Comparison of ENCODE assay signal across 8 cellular contexts in the genomic region with DNA sequence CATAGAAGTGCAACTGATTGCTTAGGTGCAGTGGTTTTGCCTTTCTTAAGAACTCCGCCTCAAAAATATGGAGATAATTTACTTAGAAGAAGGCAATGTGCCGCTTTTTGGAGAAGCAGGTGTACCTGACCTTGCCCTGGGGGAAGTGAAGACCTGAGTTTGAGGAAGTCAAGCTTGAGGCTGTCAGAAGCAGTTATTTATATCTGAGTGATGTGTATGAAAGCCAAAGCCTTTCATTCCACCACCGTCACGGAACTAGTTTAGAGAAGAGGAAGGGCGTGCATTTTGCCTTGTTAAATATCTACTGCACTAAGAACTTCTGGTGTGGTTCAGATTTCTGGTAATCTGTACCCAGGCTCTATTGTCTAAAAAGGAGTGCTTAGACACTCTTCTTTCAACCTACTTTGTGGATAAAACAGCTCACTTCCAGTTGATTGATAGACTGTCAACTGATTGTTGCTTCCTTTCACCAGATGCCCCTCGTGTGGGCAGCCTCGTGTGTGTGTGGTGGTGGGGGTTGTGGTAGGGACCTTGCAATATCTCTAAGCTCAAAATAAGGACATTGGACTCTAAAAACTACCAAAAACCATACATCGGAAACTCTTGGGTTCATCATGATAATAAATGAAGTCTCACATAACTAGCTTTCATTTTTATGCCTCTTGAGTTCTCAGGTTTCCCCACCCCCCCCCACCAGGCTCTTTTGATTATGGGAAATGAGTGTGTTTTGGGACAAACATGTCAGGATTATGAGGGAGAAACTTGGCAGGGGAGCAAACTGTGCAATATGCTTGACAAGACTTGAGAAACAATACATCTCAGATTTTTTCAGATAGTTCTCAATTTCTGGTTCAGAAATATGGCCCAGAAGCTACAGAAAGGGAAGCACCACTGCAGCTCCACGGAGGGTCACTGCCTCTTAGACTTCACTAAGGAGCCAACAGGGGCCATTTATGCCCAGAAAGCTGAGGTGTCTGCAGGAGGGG.
DNase-seq lines count a peak whose midpoint lies in the region; ATAC-seq lines count a peak whose summit lies in the region.

No MANE protein-coding gene starts in this region.

- no peaks in the 10 kb centered on the region for H3K36me3 ChIP-seq in stomach smooth muscle (ENCODE audit: control insufficient read depth in 2 of 2, insufficient read depth in 2 of 2, low read length in 2 of 2)

- no peaks in the 10 kb centered on the region for H3K36me3 Mint-ChIP-seq in activated T-helper 2 cell treated with anti-CD3 and anti-CD28 coated beads, Interferon-gamma antibody, Interleukin-2, Interleukin-4, amounts not matched to agents 10 μg/mL and 5 μg/mL and 100 μg/mL, durations not matched to agents 14 hours and 24 hours and 36 hours (ENCODE audit: low read depth)

- H3K27me3 ChIP-seq in layer of hippocampus (ENCODE audit: control insufficient read depth, insufficient read depth, low read length), result no peaks in the 10 kb centered on the region
- no peaks in the 10 kb centered on the region for H3K27me3 ChIP-seq in stomach smooth muscle (ENCODE audit: control insufficient read depth in 1 of 2, insufficient read depth in 2 of 2, low read length in 2 of 2)

- H3K4me1 ChIP-seq in stomach smooth muscle (ENCODE audit: control insufficient read depth, insufficient read depth, low read length), result peaks cover 36% of the 10 kb centered on the region

- H3K27ac ChIP-seq in layer of hippocampus (ENCODE audit: low read depth, low read length) (peak overlapping the region; percentile 16), stomach smooth muscle (ENCODE audit: low read length) (peak overlapping the region; percentile 66)

- peak overlapping the region; percentile 77 for H3K4me3 Mint-ChIP-seq in activated T-helper 2 cell treated with anti-CD3 and anti-CD28 coated beads, Interferon-gamma antibody, Interleukin-2, Interleukin-4, amounts not matched to agents 10 μg/mL and 5 μg/mL and 100 μg/mL, durations not matched to agents 14 hours and 24 hours and 36 hours (ENCODE audit: low read depth)

- H3K9ac ChIP-seq in stomach smooth muscle (ENCODE audit: low read length in 2 of 2), result no peak overlapping the region

- peak; percentile 95 for ATAC-seq in HG02885 (IDR thresholded peaks at IDR 0.05; ENCODE audit: poor library complexity, unreplicated experiment)

- H3K4me1 Mint-ChIP-seq in activated T-helper 2 cell treated with anti-CD3 and anti-CD28 coated beads, Interferon-gamma antibody, Interleukin-2, Interleukin-4, amounts not matched to agents 10 μg/mL and 5 μg/mL and 100 μg/mL, durations not matched to agents 14 hours and 24 hours and 36 hours (ENCODE audit: low read depth), result peaks cover 46% of the 10 kb centered on the region

- no peaks in the 10 kb centered on the region for H3K9me3 ChIP-seq in stomach smooth muscle (ENCODE audit: control insufficient read depth in 2 of 2, low read length in 2 of 2)

- peak overlapping the region in 1 of 2 donors; percentile 29 for H3K4me3 ChIP-seq in stomach smooth muscle (ENCODE audit: low read length in 2 of 2)

- H3K27me3 Mint-ChIP-seq in activated T-helper 2 cell treated with anti-CD3 and anti-CD28 coated beads, Interferon-gamma antibody, Interleukin-2, Interleukin-4, amounts not matched to agents 10 μg/mL and 5 μg/mL and 100 μg/mL, durations not matched to agents 14 hours and 24 hours and 36 hours (ENCODE audit: low read depth), result no peaks in the 10 kb centered on the region

- H3K9me3 Mint-ChIP-seq in activated T-helper 2 cell treated with anti-CD3 and anti-CD28 coated beads, Interferon-gamma antibody, Interleukin-2, Interleukin-4, amounts not matched to agents 10 μg/mL and 5 μg/mL and 100 μg/mL, durations not matched to agents 14 hours and 24 hours and 36 hours, result no peaks in the 10 kb centered on the region

- DNase-seq in activated effector memory CD4-positive, alpha-beta T cell treated with anti-CD3 and anti-CD28 coated beads, Interleukin-2, amount 50 U/mL, for 16 hours, result peak; percentile 74
- no peak for DNase-seq in activated effector memory CD4-positive, alpha-beta T cell treated with Interleukin-2 at 50 U/mL for 16 hours
- peak; percentile 57 for DNase-seq in NOMO-1 treated with dmso at 0.1 percent for 144 hours (lab: John Stamatoyannopoulos, UW; ENCODE audit: unreplicated experiment)
- peak; percentile 42 for DNase-seq in activated T-helper 2 cell treated with anti-CD3 and anti-CD28 coated beads, Interferon-gamma antibody, Interleukin-2, Interleukin-4, amounts not matched to agents 10 μg/mL and 5 μg/mL and 100 μg/mL, durations not matched to agents 14 hours and 24 hours and 36 hours (ENCODE audit: low spot score)
- DNase-seq in NCI-H128 (lab: John Stamatoyannopoulos, UW; ENCODE audit: unreplicated experiment), result no peak

- peak overlapping the region; percentile 99 for H3K27ac Mint-ChIP-seq in activated T-helper 2 cell treated with anti-CD3 and anti-CD28 coated beads, Interferon-gamma antibody, Interleukin-2, Interleukin-4, amounts not matched to agents 10 μg/mL and 5 μg/mL and 100 μg/mL, durations not matched to agents 14 hours and 24 hours and 36 hours

- intact Hi-C loops in activated T-helper 2 cell treated with anti-CD3 and anti-CD28 coated beads, Interferon-gamma antibody, Interleukin-2, Interleukin-4, amounts not matched to agents 10 μg/mL and 5 μg/mL and 100 μg/mL, durations not matched to agents 14 hours and 24 hours and 36 hours (cut with micrococcal nuclease), result loop anchor here (1.0 to 2.0 kb wide), 8 partner anchors 9 to 112 kb away; partner anchors contain the start of gene ARF6

Comparison
In these comparisons a context has a peak if more than half of its experiments do, and no peak if none do; other contexts are left out.
1. DNase-seq: peak in activated effector memory CD4-positive, alpha-beta T cell treated with anti-CD3 and anti-CD28 coated beads, Interleukin-2, amount 50 U/mL, for 16 hours (single experiment), NOMO-1 treated with dmso at 0.1 percent for 144 hours (single experiment) and activated T-helper 2 cell treated with anti-CD3 and anti-CD28 coated beads, Interferon-gamma antibody, Interleukin-2, Interleukin-4, amounts not matched to agents 10 μg/mL and 5 μg/mL and 100 μg/mL, durations not matched to agents 14 hours and 24 hours and 36 hours (single experiment); none in activated effector memory CD4-positive, alpha-beta T cell treated with Interleukin-2 at 50 U/mL for 16 hours (single experiment) and NCI-H128 (single experiment).